In genomic region chr10:65620404-65621048, GRCh38 we compare ENCODE assay signal across 21 cellular contexts.
DNase-seq lines count a peak whose midpoint lies in the region; FAIRE-seq and TF ChIP-seq lines count a peak whose summit lies in the region.
"Had no signal": no experiment of that assay in that cellular context is flagged by ENCODE, and none has a peak within 500 bp of the region (broad histone marks: within the 10 kb centered on the region; RNA-seq: fewer than 3 reads in every experiment).

No MANE protein-coding gene starts in this region.

- H4K20me1 ChIP-seq in GM23248 (ENCODE audit: insufficient read depth): no peaks in the 10 kb centered on the region

- 93 to 98% methylated on average over 5 of the region's 5 CpGs for WGBS in sigmoid colon, 2 donors
- WGBS in GM23248 (ENCODE audit: low coverage in 1 of 2, low lambda C conversion rate in 2 of 2, missing lambda C conversion rate in 2 of 2), 2 experiments: 49 to 53% methylated on average over 5 of the region's 5 CpGs

- no peaks in the 10 kb centered on the region for H3K27me3 ChIP-seq in bronchial epithelial cell (ENCODE audit: control insufficient read depth, insufficient read depth, low read length)
- no peaks in the 10 kb centered on the region for H3K27me3 ChIP-seq in sigmoid colon
- H3K27me3 ChIP-seq in GM23248 (replicated peaks; ENCODE audit: insufficient read depth): no peaks in the 10 kb centered on the region

- H3K4me2 ChIP-seq in GM23248 (ENCODE audit: unreplicated experiment): no peak overlapping the region

- H3K36me3 ChIP-seq in bronchial epithelial cell (ENCODE audit: control insufficient read depth, insufficient read depth, low read length) (no peaks in the 10 kb centered on the region), sigmoid colon (no peaks in the 10 kb centered on the region), GM23248 (ENCODE audit: low read depth) (no peaks in the 10 kb centered on the region)

- H2AFZ ChIP-seq in GM23248: no peak overlapping the region

- H3K9ac ChIP-seq in GM23248: no peak overlapping the region

- TF ChIP-seq EP300 in sigmoid colon (IDR thresholded peaks at IDR 0.05): no peak

- TF ChIP-seq CTCF in bronchial epithelial cell (IDR thresholded peaks at IDR 0.05; ENCODE audit: insufficient read depth, low read length, severe bottlenecking) (no peak), sigmoid colon (IDR thresholded peaks at IDR 0.05) (no peak)

- H3K27ac ChIP-seq in sigmoid colon: no peak overlapping the region
- H3K27ac ChIP-seq in GM23248: no peak overlapping the region
- H3K27ac ChIP-seq: RWPE1 had no signal

- FAIRE-seq in H54 (lab: Jason Lieb, UNC): peak; percentile 57
- FAIRE-seq in bronchial epithelial cell (lab: Jason Lieb, UNC): no peak
- FAIRE-seq: HTR-8/SVneo, K562 had no signal

- no peaks in the 10 kb centered on the region for H3K9me2 ChIP-seq in GM23248 (ENCODE audit: insufficient read depth)

- no peak for TF ChIP-seq POLR2A in H54 (IDR thresholded peaks at IDR 0.05; ENCODE audit: low read depth, low read length)
- TF ChIP-seq POLR2A in sigmoid colon (IDR thresholded peaks at IDR 0.05): no peak

- H3K4me1 ChIP-seq in sigmoid colon: no peaks in the 10 kb centered on the region
- no peaks in the 10 kb centered on the region for H3K4me1 ChIP-seq in GM23248 (ENCODE audit: insufficient read depth)

- H3K4me3 ChIP-seq in bronchial epithelial cell (ENCODE audit: low read depth, low read length): no peak overlapping the region
- H3K4me3 ChIP-seq in sigmoid colon: no peak overlapping the region
- H3K4me3 ChIP-seq in GM23248: no peak overlapping the region
- H3K4me3 ChIP-seq: K562 had no signal

- DNase-seq in H54 (ENCODE audit: insufficient read length, low spot score) (no peak), Kasumi-1 (lab: John Stamatoyannopoulos, UW) (peak; percentile 7 to 16), bronchial epithelial cell (ENCODE audit: low read depth) (peak; percentile 55), renal cortical epithelial cell (ENCODE audit: low read depth) (peak; percentile 4), sigmoid colon (no peak), GM23248 (no peak), T1000 (lab: John Stamatoyannopoulos, UW) (no peak)
- DNase-seq: AML-193; C1 segment of cervical spinal cord; CD4-positive, alpha-beta memory T cell; COR-L47; H7; MM.1S; NCI-H2029; NCI-H446; NCI-H524 treated with DMSO at 0.1 percent for 48 hours; NCI-H82; SHP77 had no signal

- no peaks in the 10 kb centered on the region for H3F3A ChIP-seq in GM23248 (ENCODE audit: insufficient read depth)

- in situ Hi-C loops in GM23248 (cut with MboI): no loop called here

- no peaks in the 10 kb centered on the region for H3K79me2 ChIP-seq in GM23248 (ENCODE audit: insufficient read depth)

- H3K9me3 ChIP-seq in sigmoid colon (no peaks in the 10 kb centered on the region), GM23248 (ENCODE audit: low read depth) (no peaks in the 10 kb centered on the region)

- intact Hi-C loops in sigmoid colon (cut with DNase I): no loop called here

Comparison
In these comparisons a context has a peak if more than half of its experiments do, and no peak if none do; other contexts are left out.
1. DNase-seq: peak in Kasumi-1 (2 of 2), bronchial epithelial cell (single experiment) and renal cortical epithelial cell (single experiment); none in H54 (single experiment), sigmoid colon (single experiment), GM23248 (single experiment) and T1000 (single experiment).